In the genomic region with DNA sequence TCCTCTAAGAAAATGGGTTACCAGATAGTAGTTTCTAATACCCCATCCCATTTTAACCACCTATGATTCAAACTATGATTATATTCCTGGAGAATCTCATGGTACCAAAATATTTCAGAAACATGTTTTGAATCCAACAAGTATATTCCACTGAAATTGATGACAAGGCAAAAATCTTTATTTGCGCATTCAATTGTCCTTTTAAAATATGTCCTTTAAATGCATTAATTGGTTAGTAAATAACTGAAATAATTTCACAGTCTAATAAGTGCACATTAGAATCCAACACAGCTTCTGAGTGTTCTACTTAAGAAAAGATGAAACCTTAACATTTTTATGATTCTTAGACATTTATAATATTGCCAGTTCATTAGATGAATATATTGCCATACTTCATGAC, we compare ENCODE assay signal across 29 cellular contexts.
"Had no signal": no experiment of that assay in that cellular context is flagged by ENCODE, and none has a peak within 500 bp of the region (broad histone marks: within the 10 kb centered on the region; RNA-seq: fewer than 3 reads in every experiment).

No MANE protein-coding gene starts in this region.

- H3K79me2 ChIP-seq: parathyroid adenoma had no signal

- H2AFZ ChIP-seq: parathyroid adenoma had no signal

- H3K4me1 ChIP-seq: parathyroid adenoma, psoas muscle, spleen, suprapubic skin, testis, tibial artery, transverse colon, upper lobe of right lung, uterus had no signal

- H3K9me3 ChIP-seq: neutrophil, ovary, psoas muscle, spleen, suprapubic skin, testis, tibial artery, transverse colon, upper lobe of right lung, uterus had no signal

- DNase-seq: naive thymus-derived CD8-positive, alpha-beta T cell; nephron progenitor cell; nucleus accumbens; ovary; posterior cingulate gyrus; psoas muscle; right cardiac atrium; spleen; stimulated activated CD4-positive, alpha-beta T cell treated with anti-CD3 and anti-CD28 coated beads, Interleukin-12 subunit alpha, Interleukin-12 subunit beta, amount 100 ng/mL, for 4 hours; stimulated activated CD4-positive, alpha-beta T cell treated with anti-CD3 and anti-CD28 coated beads, Interleukin-1b, Interleukin-23, amount 100 ng/mL, for 48 hours; stimulated activated CD4-positive, alpha-beta T cell treated with anti-CD3 and anti-CD28 coated beads, Interleukin-4, amount 100 ng/mL, for 1 hour; stimulated activated CD4-positive, alpha-beta T cell treated with anti-CD3 and anti-CD28 coated beads, Interleukin-4, amount 100 ng/mL, for 4 hours; stimulated activated CD8-positive, alpha-beta memory T cell treated with anti-CD3 and anti-CD28 coated beads, Interleukin-4, amount 100 ng/mL, for 48 hours; stimulated activated naive CD4-positive, alpha-beta T cell; stimulated activated naive CD8-positive, alpha-beta T cell treated with anti-CD3 and anti-CD28 coated beads, Interleukin-15, amount 100 ng/mL, for 72 hours; stimulated activated naive CD8-positive, alpha-beta T cell treated with anti-CD3 and anti-CD28 coated beads, Interleukin-15, Interleukin-2, amounts not matched to agents 100 U/mL and 50 U/mL, for 24 hours; substantia nigra; testis; tibial artery; transverse colon; upper lobe of right lung; uterus had no signal

- H3K36me3 ChIP-seq: neutrophil, ovary, spleen, suprapubic skin, tibial artery, transverse colon, upper lobe of right lung, uterus had no signal

- H3K4me3 ChIP-seq: ovary, psoas muscle, skin epidermis, smooth muscle cell, spleen, suprapubic skin, testis, tibial artery, transverse colon, upper lobe of right lung, uterus had no signal

- H3K4me2 ChIP-seq: smooth muscle cell had no signal

- H3K9ac ChIP-seq: parathyroid adenoma had no signal

- ATAC-seq: naive thymus-derived CD8-positive, alpha-beta T cell; natural killer cell treated with Interleukin-12 subunit alpha and Interleukin-12 subunit beta and Interleukin-15 and Interleukin-18, amount 100 ng/mL, for 72 hours; psoas muscle; right cardiac atrium; stimulated activated memory B cell treated with anti-CD40 and anti-IgM and Interleukin-4, amounts not matched to agents 10 μg/mL and 1 μg/mL and 100 μg/mL, for 72 hours; stimulated activated naive CD8-positive, alpha-beta T cell treated with anti-CD3 and anti-CD28 coated beads, Interleukin-15, amount 100 ng/mL, for 72 hours; stimulated activated naive CD8-positive, alpha-beta T cell treated with anti-CD3 and anti-CD28 coated beads, Interleukin-15, Interleukin-2, amounts not matched to agents 100 U/mL and 50 U/mL, for 24 hours; upper lobe of right lung had no signal

- H3K27me3 ChIP-seq: ovary, testis, tibial artery, upper lobe of right lung, uterus had no signal

- H3K27ac ChIP-seq: neutrophil, ovary, parathyroid adenoma, psoas muscle, skin epidermis, spleen, suprapubic skin, testis, tibial artery, transverse colon, upper lobe of right lung, uterus had no signal
